8 cellular contexts compared by ENCODE assay signal in genomic region chr9:38620483-38621433, GRCh38. TPM values are rescaled to one million over a fixed set of nuclear protein-coding genes. Genes with fewer than 3 reads are reported as not detected.
A peak's percentile ranks its signal among the peaks of the same experiment; 100 is the strongest.
DNase-seq lines count a peak whose midpoint lies in the region; TF ChIP-seq lines count a peak whose summit lies in the region.

Gene ANKRD18A (minus strand): TSS chr9:38620596. CDS start chr9:38620285, 311 bp downstream.

- TF ChIP-seq POLR2A in sigmoid colon (IDR thresholded peaks at IDR 0.05) = no peak

- intact Hi-C loops in sigmoid colon (cut with DNase I) = no loop called here

- H3K9ac ChIP-seq in iPS-18a (ENCODE audit: low read length) = peak within 1 kb of the TSS; percentile 76

- peak within 1 kb of the TSS; percentile 96 for H3K27ac ChIP-seq in HEK293 (ENCODE audit: extremely low read depth, low read depth, low read length)
- H3K27ac ChIP-seq in brain microvascular endothelial cell = no peak within 1 kb of the TSS
- H3K27ac ChIP-seq in iPS-18a (ENCODE audit: low read length) = no peak within 1 kb of the TSS
- peak within 1 kb of the TSS in 3 of 4 donors; percentile 9 to 45 (median 18) for H3K27ac ChIP-seq in sigmoid colon

- DNase-seq in G401 (ENCODE audit: low spot score) (peak; percentile 45), NCI-H1105 (lab: John Stamatoyannopoulos, UW) (peak; percentile 88), T-helper 2 cell (peak; percentile 22 to 75 (median 64)), brain microvascular endothelial cell (peak; percentile 49), sigmoid colon (peak; percentile 72), GOT3 (lab: John Stamatoyannopoulos, UW) (no peak)

- WGBS in sigmoid colon, 2 donors = 0 to 1% methylated on average over 76 of the region's 76 CpGs

- TF ChIP-seq EP300 in sigmoid colon (IDR thresholded peaks at IDR 0.05) = no peak

- CTCF ChIA-PET in HEK293 (lab: Yijun Ruan, JAX) = interaction anchor here (0.7 to 2.8 kb wide), 8 partner anchors 12 to 962 kb away, joined by 3 to 12 read pairs (median 5); no protein-coding TSS in a partner anchor

- in situ Hi-C loops in G401 (cut with HindIII; ENCODE audit: low sequenced_read_pairs) = no loop called here
- in situ Hi-C loops in brain microvascular endothelial cell (cut with HindIII; ENCODE audit: low pct_ligation_motif_present, low sequenced_read_pairs) = no loop called here

- POLR2A ChIA-PET in HEK293 (lab: Yijun Ruan, JAX) = interaction anchor here (0.6 to 1.9 kb wide), 9 partner anchors 12 to 1113 kb away, joined by 3 to 8 read pairs (median 4); partner anchors contain the start of genes DCAF10 and FBXO10

- TF ChIP-seq CTCF in HEK293 (tag by site-specific recombination; IDR thresholded peaks at IDR 0.05) = peak; percentile 87
- peak; percentile 69 for TF ChIP-seq CTCF in brain microvascular endothelial cell (IDR thresholded peaks at IDR 0.05; ENCODE audit: low read depth, low read length, missing control alignments)
- TF ChIP-seq CTCF in sigmoid colon (IDR thresholded peaks at IDR 0.05) = peak in 2 of 4 experiments; percentile 37 to 57

- H3K9me3 ChIP-seq in HEK293 (ENCODE audit: control insufficient read depth, insufficient read depth, low read depth, low read length) = no peaks in the 10 kb centered on the region
- H3K9me3 ChIP-seq in iPS-18a (ENCODE audit: control insufficient read depth, low read depth, low read length) = peaks cover 9% of the 10 kb centered on the region
- H3K9me3 ChIP-seq in sigmoid colon = peaks cover 0 to 6% (median 0%) of the 10 kb centered on the region in 4 donors

- H3K4me3 ChIP-seq in HEK293 (ENCODE audit: low read depth, low read length) = peak within 1 kb of the TSS; percentile 66
- peak within 1 kb of the TSS; percentile 60 for H3K4me3 ChIP-seq in brain microvascular endothelial cell (ENCODE audit: low read depth, low read length)
- H3K4me3 ChIP-seq in iPS-18a (ENCODE audit: low read length) = peak within 1 kb of the TSS; percentile 78
- H3K4me3 ChIP-seq in sigmoid colon = peak within 1 kb of the TSS; percentile 23 to 51 (median 42)

- H3K27me3 ChIP-seq in brain microvascular endothelial cell (replicated peaks) (peaks cover 43% of the 10 kb centered on the region), iPS-18a (ENCODE audit: control insufficient read depth, insufficient read depth, low read length) (peaks cover 7% of the 10 kb centered on the region), sigmoid colon (peaks cover 25 to 86% (median 49%) of the 10 kb centered on the region in 3 donors)

- H3K36me3 ChIP-seq in HEK293 (ENCODE audit: control insufficient read depth in 2 of 2, insufficient read depth in 1 of 2, low read length in 2 of 2) (no peaks in the 10 kb centered on the region), brain microvascular endothelial cell (replicated peaks) (no peaks in the 10 kb centered on the region), iPS-18a (ENCODE audit: control insufficient read depth, low read depth, low read length) (no peaks in the 10 kb centered on the region), sigmoid colon (no peaks in the 10 kb centered on the region)

- H3K4me1 ChIP-seq in HEK293 (ENCODE audit: control insufficient read depth, insufficient read depth, low read length) = no peaks in the 10 kb centered on the region
- H3K4me1 ChIP-seq in iPS-18a (ENCODE audit: control insufficient read depth, low read depth, low read length) = peaks cover 4% of the 10 kb centered on the region
- peaks cover 0 to 31% (median 27%) of the 10 kb centered on the region in 4 donors for H3K4me1 ChIP-seq in sigmoid colon

TF ChIP-seq in HEK293, 187 proteins besides CTCF, POLR2A, EP300 and RAD21 (continues in another document):
- TF ChIP-seq ZFP69B (tag by site-specific recombination; IDR thresholded peaks at IDR 0.05) = no peak
- peak; percentile 80 for TF ChIP-seq HIC1 (tag by site-specific recombination; IDR thresholded peaks at IDR 0.05)
- TF ChIP-seq OVOL3 (tag by site-specific recombination; IDR thresholded peaks at IDR 0.05) = no peak
- no peak for TF ChIP-seq KLF17 (tag by site-specific recombination; IDR thresholded peaks at IDR 0.05)
- TF ChIP-seq ZNF514 (tag by site-specific recombination; IDR thresholded peaks at IDR 0.05) = no peak
- no peak for TF ChIP-seq ZNF362 (tag by site-specific recombination; IDR thresholded peaks at IDR 0.05)
- no peak for TF ChIP-seq ZNF488 (tag by site-specific recombination; IDR thresholded peaks at IDR 0.05)
- TF ChIP-seq ZNF610 (tag by site-specific recombination; IDR thresholded peaks at IDR 0.05; ENCODE audit: borderline replicate concordance) = 0 out of 2 replicates have a peak, but pooled peaks have one; percentile 52
- TF ChIP-seq ZNF776 (tag by site-specific recombination; IDR thresholded peaks at IDR 0.05; ENCODE audit: borderline replicate concordance) = no peak
- no peak for TF ChIP-seq ZNF37A (tag by site-specific recombination; IDR thresholded peaks at IDR 0.05)
- no peak for TF ChIP-seq ZNF114 (tag by site-specific recombination; IDR thresholded peaks at IDR 0.05)
- no peak for TF ChIP-seq ZNF560 (tag by site-specific recombination; IDR thresholded peaks at IDR 0.05; ENCODE audit: borderline replicate concordance)
- no peak for TF ChIP-seq GFI1B (tag by site-specific recombination; IDR thresholded peaks at IDR 0.05)
- TF ChIP-seq ZBTB20 (tag by site-specific recombination; IDR thresholded peaks at IDR 0.05) = peak; percentile 94
- peak; percentile 100 for TF ChIP-seq IKZF3 (tag by site-specific recombination; IDR thresholded peaks at IDR 0.05)
- TF ChIP-seq ZFP41 (tag by site-specific recombination; IDR thresholded peaks at IDR 0.05; ENCODE audit: borderline replicate concordance) = no peak
- no peak for TF ChIP-seq ZNF704 (tag by site-specific recombination; IDR thresholded peaks at IDR 0.05)
- TF ChIP-seq ZNF626 (tag by site-specific recombination; IDR thresholded peaks at IDR 0.05) = no peak
- no peak for TF ChIP-seq ZNF521 (tag by site-specific recombination; IDR thresholded peaks at IDR 0.05)
- TF ChIP-seq ZNF555 (tag by site-specific recombination; conservative IDR thresholded peaks at IDR 0.05) = no peak
- TF ChIP-seq ZNF433 (tag by site-specific recombination; IDR thresholded peaks at IDR 0.05; ENCODE audit: low read depth) = no peak

RNA-seq across cellular contexts. Expression of gene ANKRD18A, which starts in this region (rescaled TPM):
- 1.5 and 1.6 TPM in 2 replicates for total RNA-seq in G401 (2014; rRNA removed; shearing (Covaris generic))
- total RNA-seq in sigmoid colon = under 1 TPM; under 0.01 to 0.28 (median 0.07) TPM
- 1 to 10 TPM in 1 of 3 donors, under 1 TPM in 2; under 0.01 to 1.4 (median 0.23) TPM for polyA plus RNA-seq in sigmoid colon

Comparison
In these comparisons a context has a peak if more than half of its experiments do, and no peak if none do; other contexts are left out.
1. H3K27ac ChIP-seq: peak in HEK293 (single experiment) and sigmoid colon (3 of 4); none in brain microvascular endothelial cell (single experiment) and iPS-18a (single experiment).
2. Peak in every context shown above with its lines, with median percentiles within 50 percentile points of each other: H3K4me3 ChIP-seq.